In genomic region chr10:49526624-49527023, GRCh38 we compare ENCODE assay signal across 24 cellular contexts. TPM values are rescaled to one million over a fixed set of nuclear protein-coding genes. Genes with fewer than 3 reads are reported as not detected.
DNase-seq lines count a peak whose midpoint lies in the region; ATAC-seq and TF ChIP-seq lines count a peak whose summit lies in the region.
"Had no signal": no experiment of that assay in that cellular context is flagged by ENCODE, and none has a peak within 500 bp of the region (broad histone marks: within the 10 kb centered on the region; RNA-seq: fewer than 3 reads in every experiment).

No MANE protein-coding gene starts in this region.

- TF ChIP-seq POLR2A in vagina (IDR thresholded peaks at IDR 0.05): no peak
- no peak for TF ChIP-seq POLR2A in gastrocnemius medialis (IDR thresholded peaks at IDR 0.05)

- peak overlapping the region; percentile 53 for H3K27ac ChIP-seq in neutrophil
- H3K27ac ChIP-seq in vagina: no peak overlapping the region
- H3K27ac ChIP-seq in gastrocnemius medialis: no peak overlapping the region
- H3K27ac ChIP-seq: RWPE1, upper lobe of left lung had no signal

- H3K27me3 ChIP-seq in neutrophil (no peaks in the 10 kb centered on the region), vagina (no peaks in the 10 kb centered on the region), gastrocnemius medialis (no peaks in the 10 kb centered on the region)
- H3K27me3 ChIP-seq: upper lobe of left lung had no signal

- no peak for TF ChIP-seq CTCF in choroid plexus epithelial cell (conservative IDR thresholded peaks at IDR 0.05; ENCODE audit: low read depth, low read length)
- TF ChIP-seq CTCF in neutrophil (IDR thresholded peaks at IDR 0.05): no peak
- TF ChIP-seq CTCF in vagina (IDR thresholded peaks at IDR 0.05): no peak
- no peak for TF ChIP-seq CTCF in gastrocnemius medialis (IDR thresholded peaks at IDR 0.05 in 4 of 5, conservative IDR thresholded peaks at IDR 0.05 in 1 of 5)

- in situ Hi-C loops in gastrocnemius medialis (cut with MboI; ENCODE audit: low sequenced_read_pairs in 4 of 4): no loop called here

- ATAC-seq in HG03280 (IDR thresholded peaks at IDR 0.05; ENCODE audit: unreplicated experiment) (no peak), gastrocnemius medialis (no peak)
- ATAC-seq: HCT116, left colon had no signal

- H3K4me1 ChIP-seq in neutrophil (ENCODE audit: control insufficient read depth in 1 of 2, insufficient read depth in 1 of 2, low read depth in 1 of 2, low read length in 1 of 2) (peaks cover 10 to 25% of the 10 kb centered on the region in 2 experiments), vagina (peaks cover 3% of the 10 kb centered on the region), gastrocnemius medialis (peaks cover 0 to 11% of the 10 kb centered on the region in 2 donors)
- H3K4me1 ChIP-seq: upper lobe of left lung had no signal

- H3K4me3 ChIP-seq in choroid plexus epithelial cell (ENCODE audit: low read depth, low read length): no peak overlapping the region
- H3K4me3 ChIP-seq in neutrophil (ENCODE audit: low read depth in 1 of 2, low read length in 1 of 2): no peak overlapping the region
- no peak overlapping the region for H3K4me3 ChIP-seq in vagina
- no peak overlapping the region for H3K4me3 ChIP-seq in gastrocnemius medialis
- H3K4me3 ChIP-seq: skin epidermis, upper lobe of left lung had no signal

- intact Hi-C loops in vagina (cut with DNase I) (no loop called here), gastrocnemius medialis (cut with DNase I; ENCODE audit: low total_unique reads) (loop anchor here (10.0 kb wide), 1 partner anchor 1212 kb away; no protein-coding TSS in a partner anchor)

- H3K36me3 ChIP-seq in neutrophil (peaks cover 49% of the 10 kb centered on the region), vagina (peaks cover 0 to 59% of the 10 kb centered on the region in 2 donors), gastrocnemius medialis (peaks cover 0 to 53% of the 10 kb centered on the region in 2 donors)

- DNase-seq in EL: peak; percentile 23
- peak; percentile 86 for DNase-seq in MV-4-11 (lab: John Stamatoyannopoulos, UW)
- DNase-seq in choroid plexus epithelial cell (ENCODE audit: low read depth): peak; percentile 76
- no peak for DNase-seq in NCI-H526 treated with DMSO at 0.1 percent for 48 hours (lab: John Stamatoyannopoulos, UW)
- no peak for DNase-seq in vagina (ENCODE audit: extremely low spot score in 2 of 2)
- DNase-seq in gastrocnemius medialis: no peak
- DNase-seq: activated CD4-positive, alpha-beta T cell treated with anti-CD3 and anti-CD28 coated beads, Interleukin-2, amount 50 U/mL, for 48 hours; activated CD8-positive, alpha-beta memory T cell treated with anti-CD3 and anti-CD28 coated beads, Interleukin-2, amount 50 U/mL, for 4 hours; activated naive CD4-positive, alpha-beta T cell treated with anti-CD3 and anti-CD28 coated beads, Interleukin-2, amount 50 U/mL, for 16 hours; anterior cingulate cortex; COR-L47; DND-41; IMR-90; left colon; NCI-H1436 treated with DMSO at 0.1 percent for 48 hours; NCI-H510A treated with DMSO at 0.1 percent for 48 hours; occipital lobe; T-helper 9 cell; upper lobe of left lung had no signal

- no peaks in the 10 kb centered on the region for H3K9me3 ChIP-seq in neutrophil
- no peaks in the 10 kb centered on the region for H3K9me3 ChIP-seq in vagina
- H3K9me3 ChIP-seq in gastrocnemius medialis: no peaks in the 10 kb centered on the region
- H3K9me3 ChIP-seq: upper lobe of left lung had no signal

RNA-seq across cellular contexts. Expression of gene ERCC6, which starts 12.3 kb away (rescaled TPM):
- total RNA-seq in vagina (15.2 TPM), gastrocnemius medialis (10 to 100 TPM in 3 of 4 donors, 1 to 10 TPM in 1; 8.7 to 16.7 (median 10.5) TPM)

Comparison
In these comparisons a context has a peak if more than half of its experiments do, and no peak if none do; other contexts are left out.
1. DNase-seq: peak in EL (single experiment), MV-4-11 (single experiment) and choroid plexus epithelial cell (single experiment); none in NCI-H526 treated with DMSO at 0.1 percent for 48 hours (single experiment), vagina (0 of 2) and gastrocnemius medialis (0 of 2).